8 cellular contexts compared by ENCODE assay signal in the genomic region with DNA sequence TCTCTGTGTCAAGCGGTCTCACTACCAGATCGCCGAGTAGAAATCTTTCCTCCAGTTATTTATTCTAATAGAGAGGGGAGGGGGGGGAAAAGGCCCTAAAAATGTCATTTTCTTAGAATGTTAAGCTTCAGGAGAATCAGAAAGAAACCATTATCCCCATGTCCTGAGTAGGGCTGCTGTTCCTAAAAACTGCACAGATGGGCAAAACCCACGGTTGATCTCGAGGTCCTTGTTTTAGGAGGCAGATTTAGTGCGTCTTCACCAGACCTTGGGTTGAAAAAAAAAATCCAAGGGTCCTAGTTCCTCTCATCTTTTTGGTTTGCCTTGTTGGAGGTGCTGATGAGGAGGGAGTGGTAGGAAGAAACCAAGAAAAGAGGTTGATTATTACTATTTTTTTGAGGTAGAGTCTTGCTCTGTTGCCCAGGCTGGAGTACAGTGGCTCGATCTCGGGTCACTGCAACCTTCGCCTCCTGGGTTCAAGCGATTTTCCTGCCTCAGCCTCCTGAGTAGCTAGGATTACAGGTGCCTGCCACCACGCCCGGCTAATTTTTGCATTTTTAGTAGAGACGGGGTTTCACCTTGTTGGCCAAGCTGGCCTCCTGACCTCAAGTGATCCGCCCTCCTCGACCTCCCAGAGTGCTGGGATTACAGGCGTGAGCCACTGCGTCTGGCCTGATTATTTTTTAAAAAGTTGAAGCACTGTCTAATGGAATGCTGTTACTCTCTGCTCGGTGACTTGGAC. TPM values are rescaled to one million over a fixed set of nuclear protein-coding genes. Genes with fewer than 3 reads are reported as not detected.
DNase-seq lines count a peak whose midpoint lies in the region; ATAC-seq and TF ChIP-seq lines count a peak whose summit lies in the region.

No MANE protein-coding gene starts in this region.

- DNase-seq in Calu3 (no peak), PC-3 (no peak), epithelial cell of esophagus (ENCODE audit: low read depth) (no peak), ovary (no peak), NCI-H2196 (lab: John Stamatoyannopoulos, UW; ENCODE audit: unreplicated experiment) (no peak), SIG-M5 (lab: John Stamatoyannopoulos, UW) (no peak), NCI-H1417 (lab: John Stamatoyannopoulos, UW) (no peak), SK-N-DZ (ENCODE audit: low spot score) (no peak)

- ATAC-seq in PC-3: no peak

- no peaks in the 10 kb centered on the region for H3K9me3 Mint-ChIP-seq in Calu3 (ENCODE audit: low read depth, unreplicated experiment)

- H3K4me3 ChIP-seq in PC-3 (ENCODE audit: low read length) (peak overlapping the region; percentile 96), epithelial cell of esophagus (ENCODE audit: low read length) (peak overlapping the region; percentile 68), ovary (peak overlapping the region; percentile 58)

- peak overlapping the region; percentile 47 for H3K27ac Mint-ChIP-seq in Calu3 (ENCODE audit: unreplicated experiment)

- H2AFZ ChIP-seq in PC-3 (ENCODE audit: low read length): peak overlapping the region; percentile 75; the same call in 1 of the 2 replicates

- intact Hi-C loops in Calu3 (cut with micrococcal nuclease; ENCODE audit: unreplicated experiment) (no loop called here), PC-3 (cut with micrococcal nuclease) (no loop called here), ovary (cut with DNase I) (no loop called here)

- H3K9me3 ChIP-seq in PC-3 (ENCODE audit: low read length) (no peaks in the 10 kb centered on the region), ovary (no peaks in the 10 kb centered on the region)

- H3K4me2 ChIP-seq in PC-3 (ENCODE audit: low read length): peak overlapping the region; percentile 88

- H3K4me3 Mint-ChIP-seq in Calu3 (ENCODE audit: low read depth, unreplicated experiment): peak overlapping the region; percentile 82

- no peak for TF ChIP-seq CTCF in Calu3 (IDR thresholded peaks at IDR 0.05; ENCODE audit: unreplicated experiment)
- TF ChIP-seq CTCF in PC-3 (conservative IDR thresholded peaks at IDR 0.05; ENCODE audit: low read depth, low read length): no peak
- no peak for TF ChIP-seq CTCF in epithelial cell of esophagus (IDR thresholded peaks at IDR 0.05; ENCODE audit: insufficient read depth, low read depth, low read length, missing control alignments)
- TF ChIP-seq CTCF in ovary (IDR thresholded peaks at IDR 0.05): no peak

- CTCF ChIA-PET in Calu3 (lab: Charles Lee): interaction anchor here (0.7 to 1.4 kb wide), 2 partner anchors 13 to 156 kb away, joined by 4 to 5 read pairs; no protein-coding TSS in a partner anchor
- CTCF ChIA-PET in PC-3 (lab: Charles Lee): interaction anchor here (0.6 kb wide), 1 partner anchor 9 kb away, joined by 3 read pairs; no protein-coding TSS in a partner anchor

- 42 to 46% (median 45%) methylated on average over 18 of the region's 18 CpGs for WGBS in ovary, 3 donors

- H3K9me2 ChIP-seq in PC-3 (replicated peaks; ENCODE audit: low read length): no peaks in the 10 kb centered on the region

- no peaks in the 10 kb centered on the region for H3F3A ChIP-seq in PC-3 (ENCODE audit: low read length, unreplicated experiment)

- peaks cover 23% of the 10 kb centered on the region for H3K4me1 Mint-ChIP-seq in Calu3 (ENCODE audit: low read depth, unreplicated experiment)

- POLR2A ChIA-PET in PC-3 (lab: Charles Lee; ENCODE audit: unreplicated experiment): no interaction called here

- no peak for TF ChIP-seq EP300 in ovary (IDR thresholded peaks at IDR 0.05)

- peaks cover 4% of the 10 kb centered on the region; the same call in 1 of the 2 replicates for H4K20me1 ChIP-seq in PC-3 (ENCODE audit: low read length)

- peaks cover 62% of the 10 kb centered on the region for H3K79me2 ChIP-seq in PC-3 (ENCODE audit: low read length)

- peak overlapping the region; percentile 90 for H3K9ac ChIP-seq in PC-3 (ENCODE audit: low read length)

- no TSS peak for BruUV-seq in Calu3 (replicated peaks; lab: Mats Ljungman, UMichigan)
- BruUV-seq in PC-3 (replicated peaks; lab: Mats Ljungman, UMichigan): TSS peak; percentile 31

- H3K27ac ChIP-seq in PC-3 (ENCODE audit: low read length) (no peak overlapping the region), ovary (peak overlapping the region in 1 of 2 donors; percentile 92)

- H3K36me3 Mint-ChIP-seq in Calu3 (ENCODE audit: insufficient read depth, unreplicated experiment): peaks cover 50% of the 10 kb centered on the region

- H3K36me3 ChIP-seq in PC-3 (ENCODE audit: low read depth, low read length): 0 out of 2 replicates have a peak, but pooled peaks cover 3% of the 10 kb centered on the region
- no peaks in the 10 kb centered on the region for H3K36me3 ChIP-seq in ovary

- peaks cover 8% of the 10 kb centered on the region for H3K4me1 ChIP-seq in PC-3 (ENCODE audit: insufficient read depth, low read length)
- H3K4me1 ChIP-seq in ovary (ENCODE audit: insufficient read depth): peaks cover 11% of the 10 kb centered on the region

- no peaks in the 10 kb centered on the region for H3K27me3 Mint-ChIP-seq in Calu3 (ENCODE audit: unreplicated experiment)

- no peak for TF ChIP-seq POLR2A in ovary (IDR thresholded peaks at IDR 0.05)

- no peaks in the 10 kb centered on the region for H3K27me3 ChIP-seq in PC-3 (ENCODE audit: low read length)
- no peaks in the 10 kb centered on the region for H3K27me3 ChIP-seq in ovary

RNA-seq across cellular contexts. Expression of a gene that starts 1.4 kb away (rescaled TPM):
- total RNA-seq in Calu3 (2022): 116 and 131 TPM in 2 replicates
- total RNA-seq in PC-3 (2014; rRNA removed): 50.6 and 103 TPM in 2 replicates
- total RNA-seq in ovary: 10 to 100 TPM; 39.9 to 58.3 (median 48.9) TPM
- polyA plus RNA-seq in ovary: 10 to 100 TPM; 19.2 to 23.8 TPM
- 82.6 and 84.8 TPM in 2 replicates for polyA plus RNA-seq in SK-N-DZ (2014; cell fraction: cytosol; rRNA removed)
- 39.3 and 45.5 TPM in 2 replicates for polyA plus RNA-seq in SK-N-DZ (2014; cell fraction: nucleus; rRNA removed)

RNA-seq across cellular contexts. Expression of a gene that starts 42.0 kb away (rescaled TPM):
- total RNA-seq in Calu3 (2022): not detected in 2 replicates
- 2.1 and 2.6 TPM in 2 replicates for total RNA-seq in PC-3 (2014; rRNA removed)
- total RNA-seq in ovary: 10 to 100 TPM in 5 of 7 donors, 1 to 10 TPM in 2; 6.7 to 67.1 (median 15.5) TPM
- 1 to 10 TPM; 6.0 to 9.7 TPM for polyA plus RNA-seq in ovary
- polyA plus RNA-seq in SK-N-DZ (2014; cell fraction: cytosol; rRNA removed): 0.22 and 2.0 TPM in 2 replicates
- 2.7 and 4.9 TPM in 2 replicates for polyA plus RNA-seq in SK-N-DZ (2014; cell fraction: nucleus; rRNA removed)
